In genomic region chr10:14839305-14839695, GRCh38 we compare ENCODE assay signal across 8 cellular contexts. TPM values are rescaled to one million over a fixed set of nuclear protein-coding genes. Genes with fewer than 3 reads are reported as not detected.
DNase-seq lines count a peak whose midpoint lies in the region; ATAC-seq and TF ChIP-seq lines count a peak whose summit lies in the region.

No MANE protein-coding gene starts in this region.

- peak overlapping the region; percentile 87 for H3K27ac ChIP-seq in muscle layer of duodenum (ENCODE audit: low read length)

- peaks cover 38 to 42% of the 10 kb centered on the region in 2 donors for H3K36me3 Mint-ChIP-seq in CD14-positive monocyte

- TF ChIP-seq CTCF in CD14-positive monocyte (IDR thresholded peaks at IDR 0.05) = no peak
- TF ChIP-seq CTCF in LNCaP clone FGC (IDR thresholded peaks at IDR 0.05; ENCODE audit: control insufficient read depth, extremely low read depth, insufficient read depth) = no peak
- no peak for TF ChIP-seq CTCF in choroid plexus epithelial cell (conservative IDR thresholded peaks at IDR 0.05; ENCODE audit: low read depth, low read length)

- H3K27ac Mint-ChIP-seq in CD14-positive monocyte = peak overlapping the region; percentile 35 to 97 (median 87)

- no peaks in the 10 kb centered on the region for H3K27me3 ChIP-seq in muscle layer of duodenum (ENCODE audit: low read depth, low read length)

- no peaks in the 10 kb centered on the region for H3K9me3 ChIP-seq in muscle layer of duodenum (ENCODE audit: control insufficient read depth in 1 of 2, low read length in 2 of 2)

- no peak for DNase-seq in CD14-positive monocyte (ENCODE audit: low spot score)
- no peak for DNase-seq in LNCaP clone FGC (ENCODE audit: low read depth)
- DNase-seq in choroid plexus epithelial cell (ENCODE audit: low read depth) = peak; percentile 26
- no peak for DNase-seq in GDM1 (lab: John Stamatoyannopoulos, UW)

- peaks cover 0 to 14% of the 10 kb centered on the region in 2 donors for H3K4me1 ChIP-seq in muscle layer of duodenum (ENCODE audit: control insufficient read depth in 1 of 2, insufficient read depth in 2 of 2, low read length in 2 of 2)

- H3K36me3 ChIP-seq in muscle layer of duodenum (ENCODE audit: control insufficient read depth in 1 of 2, insufficient read depth in 2 of 2, low read length in 2 of 2) = peaks cover 30 to 42% of the 10 kb centered on the region in 2 donors

- peak overlapping the region; percentile 93 to 94 for H3K4me3 Mint-ChIP-seq in CD14-positive monocyte

- H3K4me3 ChIP-seq in LNCaP clone FGC (ENCODE audit: low read depth, low read length) (peak overlapping the region; percentile 95), choroid plexus epithelial cell (ENCODE audit: low read depth, low read length) (peak overlapping the region; percentile 99), muscle layer of duodenum (ENCODE audit: low read depth in 1 of 2, low read length in 2 of 2) (peak overlapping the region; percentile 70 to 96)

- no peaks in the 10 kb centered on the region for H3K27me3 Mint-ChIP-seq in CD14-positive monocyte (ENCODE audit: low read depth in 3 of 3)

- ATAC-seq in HG02610 (IDR thresholded peaks at IDR 0.05; ENCODE audit: unreplicated experiment) = no peak
- no peak for ATAC-seq in GM21526 (IDR thresholded peaks at IDR 0.05; ENCODE audit: low FRiP score, unreplicated experiment)
- ATAC-seq in HG03439 (IDR thresholded peaks at IDR 0.05; ENCODE audit: unreplicated experiment) = no peak

- no peaks in the 10 kb centered on the region for H3K9me3 Mint-ChIP-seq in CD14-positive monocyte

- peaks cover 18% of the 10 kb centered on the region for H3K4me1 Mint-ChIP-seq in CD14-positive monocyte

- intact Hi-C loops in CD14-positive monocyte (cut with micrococcal nuclease) = loop anchor here (2.0 to 10.0 kb wide), 7 partner anchors 40 to 337 kb away; partner anchors contain the start of genes DCLRE1C (in 2 of the 2), MEIG1 (in 1 of the 2), RPP38 (in 1 of the 2) and SUV39H2 (in 1 of the 2)

RNA-seq across cellular contexts. Expression of gene HSPA14, which starts 1.2 kb away (rescaled TPM):
- 10 to 100 TPM; 15.4 to 19.3 TPM for polyA plus RNA-seq in CD14-positive monocyte

RNA-seq across cellular contexts. Expression of gene MSANTD7, which starts 1.2 kb away (rescaled TPM):
- polyA plus RNA-seq in CD14-positive monocyte = 1 to 10 TPM; 5.0 to 7.3 TPM

RNA-seq across cellular contexts. Expression of gene CDNF, which starts 1.5 kb away (rescaled TPM):
- polyA plus RNA-seq in CD14-positive monocyte = under 1 TPM in 1 of 2 donors, not detected in 1; 0.28 TPM

RNA-seq across cellular contexts. Expression of gene SUV39H2, which starts 39.4 kb away (rescaled TPM):
- 1 to 10 TPM in 1 of 2 donors, under 1 TPM in 1; 0.86 to 1.2 TPM for polyA plus RNA-seq in CD14-positive monocyte
